8 cellular contexts compared by ENCODE assay signal in the genomic region with DNA sequence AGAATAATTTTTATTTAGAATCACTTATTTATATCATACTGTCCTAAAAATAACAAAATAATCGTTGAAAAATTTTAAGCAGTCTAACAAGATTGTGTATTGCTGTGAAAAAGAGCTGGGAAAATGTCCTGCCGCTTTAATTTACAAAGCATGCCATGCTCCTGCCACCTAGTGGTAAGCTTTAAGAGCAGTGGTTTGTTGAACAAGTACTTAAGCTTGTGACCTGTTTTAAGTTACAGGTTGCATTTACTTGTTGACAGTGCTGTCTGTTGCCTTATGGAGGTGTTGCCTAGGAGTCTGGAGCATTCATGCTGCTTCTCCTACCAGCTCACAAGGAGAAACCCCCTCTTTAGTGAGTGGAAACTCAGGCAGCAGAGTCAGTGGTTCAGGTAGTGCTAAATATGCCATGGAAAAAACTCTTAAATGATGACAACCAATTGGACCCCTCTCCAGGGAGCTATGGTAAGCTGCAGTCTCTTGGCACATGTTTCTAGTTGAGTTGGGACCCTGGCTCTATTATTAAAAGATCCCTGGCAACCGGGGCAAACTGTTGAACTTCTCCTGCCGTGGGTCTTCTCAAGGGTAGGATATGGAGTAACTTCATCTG.
DNase-seq lines count a peak whose midpoint lies in the region; ATAC-seq and TF ChIP-seq lines count a peak whose summit lies in the region.

No MANE protein-coding gene starts in this region.

- no peaks in the 10 kb centered on the region for H3K9me3 ChIP-seq in ovary

- peaks cover 27% of the 10 kb centered on the region for H3K4me1 Mint-ChIP-seq in activated B cell treated with CpG ODN at 0.5 μM for 24 hours

- peak; percentile 85 for TF ChIP-seq CTCF in GM12865 (IDR thresholded peaks at IDR 0.05; ENCODE audit: insufficient read depth, low read depth, low read length, missing control alignments)
- peak; percentile 99 for TF ChIP-seq CTCF in activated B cell treated with CpG ODN at 0.5 μM for 24 hours (IDR thresholded peaks at IDR 0.05)
- peak; percentile 96 for TF ChIP-seq CTCF in fibroblast of pulmonary artery (IDR thresholded peaks at IDR 0.05; ENCODE audit: low read length, missing control alignments)
- TF ChIP-seq CTCF in ovary (IDR thresholded peaks at IDR 0.05), result peak; percentile 59 to 82 (median 70)

- peaks cover 1% of the 10 kb centered on the region for H3K4me1 ChIP-seq in ovary (ENCODE audit: insufficient read depth)

- H3K27me3 ChIP-seq in ovary, result no peaks in the 10 kb centered on the region

- no peak for TF ChIP-seq POLR2A in ovary (IDR thresholded peaks at IDR 0.05)

- DNase-seq in AG20443 (ENCODE audit: low spot score) (peak; percentile 66), GM12865 (ENCODE audit: low read depth) (peak; percentile 79), NCI-H2227 (lab: John Stamatoyannopoulos, UW; ENCODE audit: unreplicated experiment) (peak; percentile 64), activated B cell treated with CpG ODN at 0.5 μM for 24 hours (no peak), fibroblast of pulmonary artery (ENCODE audit: low read depth) (peak; percentile 85), ovary (peak in 1 of 5 donors; percentile 59)
- DNase-seq in activated effector memory CD4-positive, alpha-beta T cell treated with anti-CD3 and anti-CD28 coated beads, Interleukin-2, amount 50 U/mL, for 16 hours, result no peak
- no peak for DNase-seq in activated CD8-positive, alpha-beta memory T cell treated with anti-CD3 and anti-CD28 coated beads, Interleukin-2, amount 50 U/mL, for 4 hours

- POLR2A ChIA-PET in activated B cell treated with CpG ODN at 0.5 μM for 24 hours (lab: Charles Lee), result interaction anchor here (0.6 kb wide), 2 partner anchors 42 to 56 kb away, joined by 4 to 6 read pairs; no protein-coding TSS in a partner anchor

- no peak overlapping the region for H3K27ac ChIP-seq in ovary

- ATAC-seq in activated B cell treated with CpG ODN at 0.5 μM for 24 hours (ENCODE audit: low read depth), result peak; percentile 58

- no peaks in the 10 kb centered on the region for H3K36me3 Mint-ChIP-seq in activated B cell treated with CpG ODN at 0.5 μM for 24 hours (ENCODE audit: low read depth)

- no peaks in the 10 kb centered on the region for H3K27me3 Mint-ChIP-seq in activated B cell treated with CpG ODN at 0.5 μM for 24 hours

- TF ChIP-seq EP300 in ovary (IDR thresholded peaks at IDR 0.05), result no peak

- H3K4me3 Mint-ChIP-seq in activated B cell treated with CpG ODN at 0.5 μM for 24 hours, result no peak overlapping the region

- no peak overlapping the region for H3K4me3 ChIP-seq in GM12865 (ENCODE audit: low read depth, low read length)
- no peak overlapping the region for H3K4me3 ChIP-seq in fibroblast of pulmonary artery (replicated peaks; ENCODE audit: low read depth, low read length)
- no peak overlapping the region for H3K4me3 ChIP-seq in ovary

- H3K36me3 ChIP-seq in ovary, result no peaks in the 10 kb centered on the region

- no peak overlapping the region for H3K27ac Mint-ChIP-seq in activated B cell treated with CpG ODN at 0.5 μM for 24 hours

- intact Hi-C loops in activated B cell treated with CpG ODN at 0.5 μM for 24 hours (cut with micrococcal nuclease), result loop anchor here (1.0 to 2.0 kb wide), 2 partner anchors 42 to 209 kb away; no protein-coding TSS in a partner anchor
- intact Hi-C loops in ovary (cut with DNase I), result loop anchor here in 3 of 4 donors (10.0 kb wide), 2 partner anchors 174 to 304 kb away; no protein-coding TSS in a partner anchor

- H3K9me3 Mint-ChIP-seq in activated B cell treated with CpG ODN at 0.5 μM for 24 hours, result no peaks in the 10 kb centered on the region

- WGBS in ovary, 3 donors, result 43 to 48% (median 46%) methylated on average over 4 of the region's 4 CpGs

- CTCF ChIA-PET in activated B cell treated with CpG ODN at 0.5 μM for 24 hours (lab: Charles Lee), result interaction anchor here (0.8 to 4.7 kb wide), 15 partner anchors 9 to 762 kb away, joined by 3 to 30 read pairs (median 7); no protein-coding TSS in a partner anchor

Comparison
In these comparisons a context has a peak if more than half of its experiments do, and no peak if none do; other contexts are left out.
1. DNase-seq: peak in AG20443 (single experiment), GM12865 (single experiment), NCI-H2227 (single experiment) and fibroblast of pulmonary artery (single experiment); none in activated B cell treated with CpG ODN at 0.5 μM for 24 hours (single experiment), activated effector memory CD4-positive, alpha-beta T cell treated with anti-CD3 and anti-CD28 coated beads, Interleukin-2, amount 50 U/mL, for 16 hours (single experiment) and activated CD8-positive, alpha-beta memory T cell treated with anti-CD3 and anti-CD28 coated beads, Interleukin-2, amount 50 U/mL, for 4 hours (single experiment).
2. Peak in every context shown above with its lines, with median percentiles within 50 percentile points of each other: CTCF ChIP-seq.